Comparison of ENCODE assay signal across 18 cellular contexts in genomic region chr2:10076511-10076910, GRCh38. TPM values are rescaled to one million over a fixed set of nuclear protein-coding genes. Genes with fewer than 3 reads are reported as not detected.
"Had no signal": no experiment of that assay in that cellular context is flagged by ENCODE, and none has a peak within 500 bp of the region (broad histone marks: within the 10 kb centered on the region; RNA-seq: fewer than 3 reads in every experiment).

No MANE protein-coding gene starts in this region.

- H3K4me3 Mint-ChIP-seq: memory B cell; mesothelial cell of epicardium; natural killer cell; stimulated activated effector memory CD8-positive, alpha-beta T cell treated with anti-CD3 and anti-CD28 coated beads, Interleukin-12 subunit alpha, Interleukin-12 subunit beta, amount 100 ng/mL, for 72 hours had no signal

- H3K9me3 Mint-ChIP-seq: memory B cell; mesothelial cell of epicardium; natural killer cell; stimulated activated effector memory CD8-positive, alpha-beta T cell treated with anti-CD3 and anti-CD28 coated beads, Interleukin-12 subunit alpha, Interleukin-12 subunit beta, amount 100 ng/mL, for 72 hours had no signal

- H3K36me3 Mint-ChIP-seq: memory B cell; mesothelial cell of epicardium; natural killer cell; stimulated activated effector memory CD8-positive, alpha-beta T cell treated with anti-CD3 and anti-CD28 coated beads, Interleukin-12 subunit alpha, Interleukin-12 subunit beta, amount 100 ng/mL, for 72 hours had no signal

- DNase-seq: cerebellar nuclear complex; effector CD8-positive, alpha-beta T cell; heart right ventricle; islet precursor cell; left lung; lower lobe of right lung; natural killer cell; sigmoid colon; stimulated activated CD4-positive, alpha-beta T cell treated with anti-CD3 and anti-CD28 coated beads, Interleukin-12 subunit alpha, Interleukin-12 subunit beta, amount 100 ng/mL, for 4 hours; stimulated activated CD4-positive, alpha-beta T cell treated with anti-CD3 and anti-CD28 coated beads, Interleukin-4, amount 100 ng/mL, for 1 hour; stimulated activated CD8-positive, alpha-beta memory T cell treated with anti-CD3 and anti-CD28 coated beads, Interleukin-4, amount 100 ng/mL, for 48 hours; stimulated activated naive CD8-positive, alpha-beta T cell treated with anti-CD3 and anti-CD28 coated beads, Interleukin-15, Interleukin-2, amounts not matched to agents 100 U/mL and 50 U/mL, for 24 hours; tibial artery; upper lobe of left lung; uterus had no signal

- H3K27ac Mint-ChIP-seq: memory B cell; mesothelial cell of epicardium; natural killer cell; stimulated activated effector memory CD8-positive, alpha-beta T cell treated with anti-CD3 and anti-CD28 coated beads, Interleukin-12 subunit alpha, Interleukin-12 subunit beta, amount 100 ng/mL, for 72 hours had no signal

RNA-seq across cellular contexts. Expression of gene CYS1, which starts 3.7 kb away (rescaled TPM):
- total RNA-seq: natural killer cell had no signal
